In the genomic region with DNA sequence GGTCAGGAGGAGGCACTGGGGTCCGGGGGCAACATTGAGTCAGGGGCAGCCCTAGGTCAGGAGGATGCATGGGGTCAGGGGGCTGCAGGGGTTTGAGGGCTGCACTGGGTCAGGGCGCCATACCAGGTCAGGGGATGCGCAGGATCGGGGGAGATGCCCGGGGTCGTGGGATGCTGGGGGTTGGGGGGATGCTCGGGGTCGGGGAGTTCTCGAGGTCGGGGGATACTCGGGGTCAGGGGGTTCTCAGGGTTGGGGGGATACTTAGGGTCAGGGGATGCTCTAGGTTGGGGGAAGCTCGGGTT, we compare ENCODE assay signal across 3 cellular contexts.
TF ChIP-seq lines count a peak whose summit lies in the region.

No MANE protein-coding gene starts in this region.

TF ChIP-seq in A549, 52 proteins besides CTCF, POLR2A, EP300 and RAD21:
- TF ChIP-seq JUNB (IDR thresholded peaks at IDR 0.05), result no peak
- TF ChIP-seq RCOR1 (IDR thresholded peaks at IDR 0.05; ENCODE audit: low read depth, low read length), result no peak
- TF ChIP-seq KDM1A (IDR thresholded peaks at IDR 0.05; ENCODE audit: low read depth), result no peak
- no peak for TF ChIP-seq SMC3 (IDR thresholded peaks at IDR 0.05)
- TF ChIP-seq CHD2 (IDR thresholded peaks at IDR 0.05; ENCODE audit: low read length, partially characterized antibody), result no peak
- no peak for TF ChIP-seq PHF8 (IDR thresholded peaks at IDR 0.05; ENCODE audit: borderline replicate concordance, low read depth)
- no peak for TF ChIP-seq HOXA7 (CRISPR knock-in tag; IDR thresholded peaks at IDR 0.05)
- TF ChIP-seq POLR2AphosphoS2 (conservative IDR thresholded peaks at IDR 0.05; ENCODE audit: low read length), result no peak
- no peak for TF ChIP-seq MAX (IDR thresholded peaks at IDR 0.05)
- no peak for TF ChIP-seq MAZ (IDR thresholded peaks at IDR 0.05; ENCODE audit: borderline replicate concordance, low read depth, low read length)
- no peak for TF ChIP-seq HMGXB4 (CRISPR knock-in tag; IDR thresholded peaks at IDR 0.05; ENCODE audit: borderline replicate concordance)
- TF ChIP-seq KDM5A (IDR thresholded peaks at IDR 0.05), result no peak
- no peak for TF ChIP-seq TP53 (CRISPR knock-in tag; IDR thresholded peaks at IDR 0.05)
- TF ChIP-seq EHMT2 (IDR thresholded peaks at IDR 0.05; ENCODE audit: low read depth), result no peak
- TF ChIP-seq HDAC2 (IDR thresholded peaks at IDR 0.05), result no peak
- TF ChIP-seq, protein P1, sequence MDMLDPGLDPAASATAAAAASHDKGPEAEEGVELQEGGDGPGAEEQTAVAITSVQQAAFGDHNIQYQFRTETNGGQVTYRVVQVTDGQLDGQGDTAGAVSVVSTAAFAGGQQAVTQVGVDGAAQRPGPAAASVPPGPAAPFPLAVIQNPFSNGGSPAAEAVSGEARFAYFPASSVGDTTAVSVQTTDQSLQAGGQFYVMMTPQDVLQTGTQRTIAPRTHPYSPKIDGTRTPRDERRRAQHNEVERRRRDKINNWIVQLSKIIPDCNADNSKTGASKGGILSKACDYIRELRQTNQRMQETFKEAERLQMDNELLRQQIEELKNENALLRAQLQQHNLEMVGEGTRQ (IDR thresholded peaks at IDR 0.05), result no peak
- TF ChIP-seq ZFP36 (IDR thresholded peaks at IDR 0.05; ENCODE audit: borderline replicate concordance, partially characterized antibody), result no peak
- TF ChIP-seq CEBPB (IDR thresholded peaks at IDR 0.05), result no peak
- no peak for TF ChIP-seq ZSCAN20 (CRISPR knock-in tag; IDR thresholded peaks at IDR 0.05)
- TF ChIP-seq GATA3 (IDR thresholded peaks at IDR 0.05; ENCODE audit: borderline replicate concordance), result no peak

TF ChIP-seq in HEK293, 187 proteins besides CTCF, POLR2A, EP300 and RAD21:
- TF ChIP-seq ZNF555 (tag by site-specific recombination; conservative IDR thresholded peaks at IDR 0.05) (no peak), KLF10 (tag by site-specific recombination; IDR thresholded peaks at IDR 0.05) (no peak), MEIS1 (CRISPR knock-in tag; IDR thresholded peaks at IDR 0.05; ENCODE audit: borderline replicate concordance) (no peak), SALL2 (tag by site-specific recombination; IDR thresholded peaks at IDR 0.05; ENCODE audit: borderline replicate concordance) (no peak), PRDM6 (tag by site-specific recombination; IDR thresholded peaks at IDR 0.05) (no peak), ZNF747 (tag by site-specific recombination; IDR thresholded peaks at IDR 0.05) (no peak), ZNF768 (tag by site-specific recombination; IDR thresholded peaks at IDR 0.05) (no peak), YY1 (tag by site-specific recombination; IDR thresholded peaks at IDR 0.05) (no peak), ZNF394 (tag by site-specific recombination; IDR thresholded peaks at IDR 0.05; ENCODE audit: borderline replicate concordance) (no peak), ZNF549 (tag by site-specific recombination; IDR thresholded peaks at IDR 0.05) (no peak), ZNF548 (tag by site-specific recombination; IDR thresholded peaks at IDR 0.05) (no peak), ZNF707 (tag by site-specific recombination; IDR thresholded peaks at IDR 0.05) (no peak), ZFP37 (tag by site-specific recombination; IDR thresholded peaks at IDR 0.05) (no peak), ZNF121 (tag by site-specific recombination; IDR thresholded peaks at IDR 0.05) (no peak), GFI1B (tag by site-specific recombination; IDR thresholded peaks at IDR 0.05) (no peak)
- TF ChIP-seq, protein P2, sequence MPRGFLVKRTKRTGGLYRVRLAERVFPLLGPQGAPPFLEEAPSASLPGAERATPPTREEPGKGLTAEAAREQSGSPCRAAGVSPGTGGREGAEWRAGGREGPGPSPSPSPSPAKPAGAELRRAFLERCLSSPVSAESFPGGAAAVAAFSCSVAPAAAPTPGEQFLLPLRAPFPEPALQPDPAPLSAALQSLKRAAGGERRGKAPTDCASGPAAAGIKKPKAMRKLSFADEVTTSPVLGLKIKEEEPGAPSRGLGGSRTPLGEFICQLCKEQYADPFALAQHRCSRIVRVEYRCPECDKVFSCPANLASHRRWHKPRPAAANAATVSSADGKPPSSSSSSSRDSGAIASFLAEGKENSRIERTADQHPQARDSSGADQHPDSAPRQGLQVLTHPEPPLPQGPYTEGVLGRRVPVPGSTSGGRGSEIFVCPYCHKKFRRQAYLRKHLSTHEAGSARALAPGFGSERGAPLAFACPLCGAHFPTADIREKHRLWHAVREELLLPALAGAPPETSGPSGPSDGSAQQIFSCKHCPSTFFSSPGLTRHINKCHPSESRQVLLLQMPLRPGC (tag by site-specific recombination; IDR thresholded peaks at IDR 0.05), result no peak
- TF ChIP-seq, protein P3, sequence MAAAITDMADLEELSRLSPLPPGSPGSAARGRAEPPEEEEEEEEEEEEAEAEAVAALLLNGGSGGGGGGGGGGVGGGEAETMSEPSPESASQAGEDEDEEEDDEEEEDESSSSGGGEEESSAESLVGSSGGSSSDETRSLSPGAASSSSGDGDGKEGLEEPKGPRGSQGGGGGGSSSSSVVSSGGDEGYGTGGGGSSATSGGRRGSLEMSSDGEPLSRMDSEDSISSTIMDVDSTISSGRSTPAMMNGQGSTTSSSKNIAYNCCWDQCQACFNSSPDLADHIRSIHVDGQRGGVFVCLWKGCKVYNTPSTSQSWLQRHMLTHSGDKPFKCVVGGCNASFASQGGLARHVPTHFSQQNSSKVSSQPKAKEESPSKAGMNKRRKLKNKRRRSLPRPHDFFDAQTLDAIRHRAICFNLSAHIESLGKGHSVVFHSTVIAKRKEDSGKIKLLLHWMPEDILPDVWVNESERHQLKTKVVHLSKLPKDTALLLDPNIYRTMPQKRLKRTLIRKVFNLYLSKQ (tag by site-specific recombination; IDR thresholded peaks at IDR 0.05; ENCODE audit: borderline replicate concordance), result no peak

TF ChIP-seq in GM12878, 131 proteins besides CTCF, POLR2A, EP300 and RAD21:
- TF ChIP-seq, protein P4, sequence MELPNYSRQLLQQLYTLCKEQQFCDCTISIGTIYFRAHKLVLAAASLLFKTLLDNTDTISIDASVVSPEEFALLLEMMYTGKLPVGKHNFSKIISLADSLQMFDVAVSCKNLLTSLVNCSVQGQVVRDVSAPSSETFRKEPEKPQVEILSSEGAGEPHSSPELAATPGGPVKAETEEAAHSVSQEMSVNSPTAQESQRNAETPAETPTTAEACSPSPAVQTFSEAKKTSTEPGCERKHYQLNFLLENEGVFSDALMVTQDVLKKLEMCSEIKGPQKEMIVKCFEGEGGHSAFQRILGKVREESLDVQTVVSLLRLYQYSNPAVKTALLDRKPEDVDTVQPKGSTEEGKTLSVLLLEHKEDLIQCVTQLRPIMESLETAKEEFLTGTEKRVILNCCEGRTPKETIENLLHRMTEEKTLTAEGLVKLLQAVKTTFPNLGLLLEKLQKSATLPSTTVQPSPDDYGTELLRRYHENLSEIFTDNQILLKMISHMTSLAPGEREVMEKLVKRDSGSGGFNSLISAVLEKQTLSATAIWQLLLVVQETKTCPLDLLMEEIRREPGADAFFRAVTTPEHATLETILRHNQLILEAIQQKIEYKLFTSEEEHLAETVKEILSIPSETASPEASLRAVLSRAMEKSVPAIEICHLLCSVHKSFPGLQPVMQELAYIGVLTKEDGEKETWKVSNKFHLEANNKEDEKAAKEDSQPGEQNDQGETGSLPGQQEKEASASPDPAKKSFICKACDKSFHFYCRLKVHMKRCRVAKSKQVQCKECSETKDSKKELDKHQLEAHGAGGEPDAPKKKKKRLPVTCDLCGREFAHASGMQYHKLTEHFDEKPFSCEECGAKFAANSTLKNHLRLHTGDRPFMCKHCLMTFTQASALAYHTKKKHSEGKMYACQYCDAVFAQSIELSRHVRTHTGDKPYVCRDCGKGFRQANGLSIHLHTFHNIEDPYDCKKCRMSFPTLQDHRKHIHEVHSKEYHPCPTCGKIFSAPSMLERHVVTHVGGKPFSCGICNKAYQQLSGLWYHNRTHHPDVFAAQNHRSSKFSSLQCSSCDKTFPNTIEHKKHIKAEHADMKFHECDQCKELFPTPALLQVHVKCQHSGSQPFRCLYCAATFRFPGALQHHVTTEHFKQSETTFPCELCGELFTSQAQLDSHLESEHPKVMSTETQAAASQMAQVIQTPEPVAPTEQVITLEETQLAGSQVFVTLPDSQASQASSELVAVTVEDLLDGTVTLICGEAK (IDR thresholded peaks at IDR 0.05; ENCODE audit: borderline replicate concordance), result no peak
- TF ChIP-seq POLR2AphosphoS5 (IDR thresholded peaks at IDR 0.05; ENCODE audit: low read length), result no peak
- TF ChIP-seq, protein P5, sequence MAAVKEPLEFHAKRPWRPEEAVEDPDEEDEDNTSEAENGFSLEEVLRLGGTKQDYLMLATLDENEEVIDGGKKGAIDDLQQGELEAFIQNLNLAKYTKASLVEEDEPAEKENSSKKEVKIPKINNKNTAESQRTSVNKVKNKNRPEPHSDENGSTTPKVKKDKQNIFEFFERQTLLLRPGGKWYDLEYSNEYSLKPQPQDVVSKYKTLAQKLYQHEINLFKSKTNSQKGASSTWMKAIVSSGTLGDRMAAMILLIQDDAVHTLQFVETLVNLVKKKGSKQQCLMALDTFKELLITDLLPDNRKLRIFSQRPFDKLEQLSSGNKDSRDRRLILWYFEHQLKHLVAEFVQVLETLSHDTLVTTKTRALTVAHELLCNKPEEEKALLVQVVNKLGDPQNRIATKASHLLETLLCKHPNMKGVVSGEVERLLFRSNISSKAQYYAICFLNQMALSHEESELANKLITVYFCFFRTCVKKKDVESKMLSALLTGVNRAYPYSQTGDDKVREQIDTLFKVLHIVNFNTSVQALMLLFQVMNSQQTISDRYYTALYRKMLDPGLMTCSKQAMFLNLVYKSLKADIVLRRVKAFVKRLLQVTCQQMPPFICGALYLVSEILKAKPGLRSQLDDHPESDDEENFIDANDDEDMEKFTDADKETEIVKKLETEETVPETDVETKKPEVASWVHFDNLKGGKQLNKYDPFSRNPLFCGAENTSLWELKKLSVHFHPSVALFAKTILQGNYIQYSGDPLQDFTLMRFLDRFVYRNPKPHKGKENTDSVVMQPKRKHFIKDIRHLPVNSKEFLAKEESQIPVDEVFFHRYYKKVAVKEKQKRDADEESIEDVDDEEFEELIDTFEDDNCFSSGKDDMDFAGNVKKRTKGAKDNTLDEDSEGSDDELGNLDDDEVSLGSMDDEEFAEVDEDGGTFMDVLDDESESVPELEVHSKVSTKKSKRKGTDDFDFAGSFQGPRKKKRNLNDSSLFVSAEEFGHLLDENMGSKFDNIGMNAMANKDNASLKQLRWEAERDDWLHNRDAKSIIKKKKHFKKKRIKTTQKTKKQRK (IDR thresholded peaks at IDR 0.05; ENCODE audit: low read depth, low read length), result no peak
- no peak for TF ChIP-seq SREBF1 (IDR thresholded peaks at IDR 0.05; ENCODE audit: low read length)
- no peak for TF ChIP-seq PKNOX1 (IDR thresholded peaks at IDR 0.05)
- no peak for TF ChIP-seq SIN3A (IDR thresholded peaks at IDR 0.05; ENCODE audit: low read depth, low read length)
- TF ChIP-seq BRCA1 (IDR thresholded peaks at IDR 0.05; ENCODE audit: low read depth, low read length), result no peak
- TF ChIP-seq FOS (IDR thresholded peaks at IDR 0.05; ENCODE audit: borderline replicate concordance, extremely low read depth, insufficient read length), result no peak
- TF ChIP-seq MLLT1 (IDR thresholded peaks at IDR 0.05), result no peak
- no peak for TF ChIP-seq HCFC1 (IDR thresholded peaks at IDR 0.05; ENCODE audit: low read length)
- TF ChIP-seq EZH2 (IDR thresholded peaks at IDR 0.05; ENCODE audit: borderline replicate concordance, control insufficient read depth, low read depth, low read length), result no peak
- TF ChIP-seq, protein P1 (IDR thresholded peaks at IDR 0.05; ENCODE audit: borderline replicate concordance, low read depth, low read length), result no peak
- no peak for TF ChIP-seq PML (IDR thresholded peaks at IDR 0.05; ENCODE audit: low read length)
- no peak for TF ChIP-seq TCF12 (IDR thresholded peaks at IDR 0.05; ENCODE audit: low read depth, low read length)
